ENCODE assay signal across 1 cellular context in the genomic region with DNA sequence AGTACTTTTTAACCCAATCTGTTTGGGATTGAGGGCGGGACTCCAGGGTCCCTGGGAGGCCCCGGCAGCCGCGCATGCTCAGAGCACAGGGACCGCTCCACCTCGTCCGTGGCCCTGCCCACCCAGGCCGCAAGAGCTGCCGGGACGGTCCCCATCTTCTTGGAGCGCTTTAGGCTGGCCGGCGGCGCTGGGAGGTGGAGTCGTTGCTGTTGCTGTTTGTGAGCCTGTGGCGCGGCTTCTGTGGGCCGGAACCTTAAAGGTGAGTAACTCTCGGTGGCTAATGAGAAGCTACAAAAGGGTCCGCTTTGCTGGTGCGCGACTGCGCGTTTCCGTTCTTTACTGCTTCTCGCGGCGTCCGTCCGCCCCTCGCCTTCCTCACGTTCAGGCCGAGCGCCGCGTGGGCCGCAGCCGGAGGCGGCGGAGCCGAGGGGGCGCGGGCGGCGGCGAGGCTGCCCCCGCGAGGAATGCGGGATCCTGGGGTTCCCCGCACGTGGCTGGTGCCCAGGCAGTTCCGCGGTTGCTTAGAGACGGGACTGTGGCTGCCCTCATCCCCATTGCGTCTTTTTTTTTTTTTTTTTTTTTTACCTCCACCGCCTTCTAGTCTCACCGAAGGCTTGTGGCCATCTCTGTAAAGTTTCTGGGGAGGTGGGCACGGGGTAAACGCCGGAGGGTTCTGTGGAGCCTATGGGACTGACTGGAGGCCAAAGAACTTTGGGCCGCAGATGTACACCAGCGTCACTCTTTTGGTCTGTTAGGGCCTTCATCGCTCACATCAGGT.
TF ChIP-seq lines count a peak whose summit lies in the region.

A gene (plus strand): TSS at position 154 of the 778 bp plus-strand sequence. CDS start 2,090 bp downstream, outside the sequence.

TF ChIP-seq in WTC11, 78 proteins besides CTCF, POLR2A, EP300 and RAD21 (continued from another document):
- TF ChIP-seq OVOL2 (CRISPR knock-in tag; IDR thresholded peaks at IDR 0.05; ENCODE audit: borderline replicate concordance) (no peak), NR3C1 (CRISPR knock-in tag; conservative IDR thresholded peaks at IDR 0.05; ENCODE audit: low read depth) (no peak), MXD4 (CRISPR knock-in tag; IDR thresholded peaks at IDR 0.05; ENCODE audit: borderline replicate concordance) (no peak), NFATC4 (CRISPR knock-in tag; IDR thresholded peaks at IDR 0.05) (no peak), TEAD4 (CRISPR knock-in tag; IDR thresholded peaks at IDR 0.05) (no peak), NR1H2 (CRISPR knock-in tag; IDR thresholded peaks at IDR 0.05) (no peak), TP53 (CRISPR knock-in tag; IDR thresholded peaks at IDR 0.05) (no peak)
- TF ChIP-seq, protein P1, sequence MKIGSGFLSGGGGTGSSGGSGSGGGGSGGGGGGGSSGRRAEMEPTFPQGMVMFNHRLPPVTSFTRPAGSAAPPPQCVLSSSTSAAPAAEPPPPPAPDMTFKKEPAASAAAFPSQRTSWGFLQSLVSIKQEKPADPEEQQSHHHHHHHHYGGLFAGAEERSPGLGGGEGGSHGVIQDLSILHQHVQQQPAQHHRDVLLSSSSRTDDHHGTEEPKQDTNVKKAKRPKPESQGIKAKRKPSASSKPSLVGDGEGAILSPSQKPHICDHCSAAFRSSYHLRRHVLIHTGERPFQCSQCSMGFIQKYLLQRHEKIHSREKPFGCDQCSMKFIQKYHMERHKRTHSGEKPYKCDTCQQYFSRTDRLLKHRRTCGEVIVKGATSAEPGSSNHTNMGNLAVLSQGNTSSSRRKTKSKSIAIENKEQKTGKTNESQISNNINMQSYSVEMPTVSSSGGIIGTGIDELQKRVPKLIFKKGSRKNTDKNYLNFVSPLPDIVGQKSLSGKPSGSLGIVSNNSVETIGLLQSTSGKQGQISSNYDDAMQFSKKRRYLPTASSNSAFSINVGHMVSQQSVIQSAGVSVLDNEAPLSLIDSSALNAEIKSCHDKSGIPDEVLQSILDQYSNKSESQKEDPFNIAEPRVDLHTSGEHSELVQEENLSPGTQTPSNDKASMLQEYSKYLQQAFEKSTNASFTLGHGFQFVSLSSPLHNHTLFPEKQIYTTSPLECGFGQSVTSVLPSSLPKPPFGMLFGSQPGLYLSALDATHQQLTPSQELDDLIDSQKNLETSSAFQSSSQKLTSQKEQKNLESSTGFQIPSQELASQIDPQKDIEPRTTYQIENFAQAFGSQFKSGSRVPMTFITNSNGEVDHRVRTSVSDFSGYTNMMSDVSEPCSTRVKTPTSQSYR (CRISPR knock-in tag; IDR thresholded peaks at IDR 0.05): no peak
- TF ChIP-seq, protein P2, sequence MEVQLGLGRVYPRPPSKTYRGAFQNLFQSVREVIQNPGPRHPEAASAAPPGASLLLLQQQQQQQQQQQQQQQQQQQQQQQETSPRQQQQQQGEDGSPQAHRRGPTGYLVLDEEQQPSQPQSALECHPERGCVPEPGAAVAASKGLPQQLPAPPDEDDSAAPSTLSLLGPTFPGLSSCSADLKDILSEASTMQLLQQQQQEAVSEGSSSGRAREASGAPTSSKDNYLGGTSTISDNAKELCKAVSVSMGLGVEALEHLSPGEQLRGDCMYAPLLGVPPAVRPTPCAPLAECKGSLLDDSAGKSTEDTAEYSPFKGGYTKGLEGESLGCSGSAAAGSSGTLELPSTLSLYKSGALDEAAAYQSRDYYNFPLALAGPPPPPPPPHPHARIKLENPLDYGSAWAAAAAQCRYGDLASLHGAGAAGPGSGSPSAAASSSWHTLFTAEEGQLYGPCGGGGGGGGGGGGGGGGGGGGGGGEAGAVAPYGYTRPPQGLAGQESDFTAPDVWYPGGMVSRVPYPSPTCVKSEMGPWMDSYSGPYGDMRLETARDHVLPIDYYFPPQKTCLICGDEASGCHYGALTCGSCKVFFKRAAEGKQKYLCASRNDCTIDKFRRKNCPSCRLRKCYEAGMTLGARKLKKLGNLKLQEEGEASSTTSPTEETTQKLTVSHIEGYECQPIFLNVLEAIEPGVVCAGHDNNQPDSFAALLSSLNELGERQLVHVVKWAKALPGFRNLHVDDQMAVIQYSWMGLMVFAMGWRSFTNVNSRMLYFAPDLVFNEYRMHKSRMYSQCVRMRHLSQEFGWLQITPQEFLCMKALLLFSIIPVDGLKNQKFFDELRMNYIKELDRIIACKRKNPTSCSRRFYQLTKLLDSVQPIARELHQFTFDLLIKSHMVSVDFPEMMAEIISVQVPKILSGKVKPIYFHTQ (CRISPR knock-in tag; IDR thresholded peaks at IDR 0.05): no peak
- TF ChIP-seq, protein P3, sequence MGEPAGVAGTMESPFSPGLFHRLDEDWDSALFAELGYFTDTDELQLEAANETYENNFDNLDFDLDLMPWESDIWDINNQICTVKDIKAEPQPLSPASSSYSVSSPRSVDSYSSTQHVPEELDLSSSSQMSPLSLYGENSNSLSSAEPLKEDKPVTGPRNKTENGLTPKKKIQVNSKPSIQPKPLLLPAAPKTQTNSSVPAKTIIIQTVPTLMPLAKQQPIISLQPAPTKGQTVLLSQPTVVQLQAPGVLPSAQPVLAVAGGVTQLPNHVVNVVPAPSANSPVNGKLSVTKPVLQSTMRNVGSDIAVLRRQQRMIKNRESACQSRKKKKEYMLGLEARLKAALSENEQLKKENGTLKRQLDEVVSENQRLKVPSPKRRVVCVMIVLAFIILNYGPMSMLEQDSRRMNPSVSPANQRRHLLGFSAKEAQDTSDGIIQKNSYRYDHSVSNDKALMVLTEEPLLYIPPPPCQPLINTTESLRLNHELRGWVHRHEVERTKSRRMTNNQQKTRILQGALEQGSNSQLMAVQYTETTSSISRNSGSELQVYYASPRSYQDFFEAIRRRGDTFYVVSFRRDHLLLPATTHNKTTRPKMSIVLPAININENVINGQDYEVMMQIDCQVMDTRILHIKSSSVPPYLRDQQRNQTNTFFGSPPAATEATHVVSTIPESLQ (CRISPR knock-in tag; IDR thresholded peaks at IDR 0.05): no peak
- TF ChIP-seq, protein P4, sequence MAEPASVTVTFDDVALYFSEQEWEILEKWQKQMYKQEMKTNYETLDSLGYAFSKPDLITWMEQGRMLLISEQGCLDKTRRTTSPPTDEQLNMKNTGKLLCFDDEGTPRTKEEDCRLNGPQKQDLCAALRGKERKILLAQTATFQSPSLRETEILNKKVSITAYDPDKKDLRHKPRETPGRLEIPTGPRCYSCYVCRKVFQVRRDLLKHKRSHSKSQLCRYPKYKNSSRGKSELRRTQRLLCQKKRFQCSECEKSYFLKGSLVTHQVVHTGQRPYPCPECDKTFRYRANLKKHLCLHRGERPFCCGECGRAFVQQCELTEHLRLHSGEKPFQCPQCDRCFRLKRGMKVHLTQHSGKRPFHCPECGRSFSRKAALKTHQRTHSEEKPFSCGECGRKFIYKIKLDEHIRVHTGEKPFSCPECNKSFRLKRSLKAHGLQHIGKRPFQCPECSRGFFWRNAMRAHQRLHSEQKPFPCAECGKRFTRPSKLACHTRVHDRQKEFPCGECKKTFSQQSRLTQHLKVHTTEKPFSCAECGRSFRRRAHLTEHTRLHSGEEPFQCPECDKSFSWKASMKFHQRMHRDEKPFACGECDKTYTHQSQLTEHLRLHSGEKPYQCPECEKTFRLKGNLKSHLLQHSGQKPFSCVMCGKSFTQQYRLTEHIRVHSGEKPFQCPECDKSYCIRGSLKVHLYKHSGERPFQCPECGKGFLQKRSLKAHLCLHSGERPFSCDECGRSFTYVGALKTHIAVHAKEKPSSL (CRISPR knock-in tag; conservative IDR thresholded peaks at IDR 0.05): no peak
- TF ChIP-seq, protein P5, sequence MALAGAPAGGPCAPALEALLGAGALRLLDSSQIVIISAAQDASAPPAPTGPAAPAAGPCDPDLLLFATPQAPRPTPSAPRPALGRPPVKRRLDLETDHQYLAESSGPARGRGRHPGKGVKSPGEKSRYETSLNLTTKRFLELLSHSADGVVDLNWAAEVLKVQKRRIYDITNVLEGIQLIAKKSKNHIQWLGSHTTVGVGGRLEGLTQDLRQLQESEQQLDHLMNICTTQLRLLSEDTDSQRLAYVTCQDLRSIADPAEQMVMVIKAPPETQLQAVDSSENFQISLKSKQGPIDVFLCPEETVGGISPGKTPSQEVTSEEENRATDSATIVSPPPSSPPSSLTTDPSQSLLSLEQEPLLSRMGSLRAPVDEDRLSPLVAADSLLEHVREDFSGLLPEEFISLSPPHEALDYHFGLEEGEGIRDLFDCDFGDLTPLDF (CRISPR knock-in tag; IDR thresholded peaks at IDR 0.05): no peak
